Comparison of ENCODE assay signal across 21 cellular contexts in the genomic region with DNA sequence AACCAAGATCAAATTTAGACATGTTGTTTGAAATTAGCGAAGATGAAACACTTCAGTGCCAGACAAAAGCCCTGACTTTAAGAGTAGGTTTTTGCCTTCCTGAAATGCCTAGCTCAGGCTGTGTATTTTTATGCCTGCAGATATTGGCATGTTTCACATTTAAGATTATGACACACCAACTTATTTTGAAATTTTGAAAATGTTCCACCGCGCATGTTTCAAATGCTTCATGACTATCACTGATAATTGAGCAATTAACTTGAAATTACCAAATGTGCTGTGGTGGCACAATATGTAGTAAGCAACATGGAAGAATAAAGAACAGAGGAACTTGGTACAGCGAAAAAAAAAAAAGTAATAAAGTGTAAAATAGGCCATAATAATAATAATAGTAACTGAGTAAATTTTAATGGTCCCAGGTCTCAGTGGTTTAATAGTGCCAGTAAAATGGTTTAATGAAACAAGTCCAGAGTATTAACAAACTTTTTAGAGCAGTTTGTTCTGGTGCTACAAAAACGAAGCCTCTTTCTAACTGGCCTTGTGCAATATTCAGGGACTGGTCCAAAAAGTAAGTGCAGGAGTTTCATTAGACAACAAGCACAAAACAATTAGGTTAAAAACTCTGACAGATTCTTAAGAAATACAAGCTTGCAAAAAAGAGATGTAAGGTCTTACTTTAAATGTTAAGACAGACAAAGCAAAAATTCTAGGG.
"Had no signal": no experiment of that assay in that cellular context is flagged by ENCODE, and none has a peak within 500 bp of the region (broad histone marks: within the 10 kb centered on the region; RNA-seq: fewer than 3 reads in every experiment).

No MANE protein-coding gene starts in this region.

- H3K4me1 Mint-ChIP-seq: activated B cell treated with CpG ODN at 0.5 μM for 24 hours; activated naive CD8-positive, alpha-beta T cell treated with anti-CD3 and anti-CD28 coated beads, Interleukin-2, amount 10 ng/mL, durations not matched to agents 7 days and 5 days; activated T-helper 17 cell treated with anti-CD3 and anti-CD28 coated beads, Interleukin-2, amount 50 U/mL, for 72 hours; central memory CD8-positive, alpha-beta T cell; nephron progenitor cell; stimulated activated naive CD8-positive, alpha-beta T cell treated with anti-CD3 and anti-CD28 coated beads, Interleukin-15, amount 100 ng/mL, for 72 hours had no signal

- H3K9me3 ChIP-seq: testis had no signal

- H3K9me3 Mint-ChIP-seq: activated B cell treated with CpG ODN at 0.5 μM for 24 hours; activated CD4-positive, alpha-beta memory T cell treated with anti-CD3 and anti-CD28 coated beads for 36 hours had no signal

- H3K27ac Mint-ChIP-seq: activated B cell treated with CpG ODN at 0.5 μM for 24 hours; activated CD4-positive, alpha-beta memory T cell treated with anti-CD3 and anti-CD28 coated beads for 36 hours; activated naive CD8-positive, alpha-beta T cell treated with anti-CD3 and anti-CD28 coated beads, Interleukin-2, amount 10 ng/mL, durations not matched to agents 7 days and 5 days; activated T-helper 17 cell treated with anti-CD3 and anti-CD28 coated beads, Interleukin-2, amount 50 U/mL, for 72 hours; nephron progenitor cell; stimulated activated naive CD8-positive, alpha-beta T cell treated with anti-CD3 and anti-CD28 coated beads, Interleukin-15, amount 100 ng/mL, for 72 hours had no signal

- H3K4me3 Mint-ChIP-seq: activated B cell treated with CpG ODN at 0.5 μM for 24 hours; activated CD4-positive, alpha-beta memory T cell treated with anti-CD3 and anti-CD28 coated beads for 36 hours; activated naive CD8-positive, alpha-beta T cell treated with anti-CD3 and anti-CD28 coated beads, Interleukin-2, amount 10 ng/mL, durations not matched to agents 7 days and 5 days; activated T-helper 17 cell treated with anti-CD3 and anti-CD28 coated beads, Interleukin-2, amount 50 U/mL, for 72 hours; central memory CD8-positive, alpha-beta T cell; nephron progenitor cell; stimulated activated naive CD8-positive, alpha-beta T cell treated with anti-CD3 and anti-CD28 coated beads, Interleukin-15, amount 100 ng/mL, for 72 hours had no signal

- H3K4me3 ChIP-seq: coronary artery, testis had no signal

- H3K36me3 ChIP-seq: brain microvascular endothelial cell had no signal

- H3K27ac ChIP-seq: brain microvascular endothelial cell, coronary artery, testis had no signal

- H3K4me1 ChIP-seq: testis had no signal

- ATAC-seq: activated T-helper 17 cell treated with anti-CD3 and anti-CD28 coated beads, Interleukin-2, amount 50 U/mL, for 72 hours; esophagus mucosa; left colon; stimulated activated naive CD8-positive, alpha-beta T cell treated with anti-CD3 and anti-CD28 coated beads, Interleukin-15, amount 100 ng/mL, for 72 hours had no signal

- DNase-seq: activated B cell treated with CpG ODN at 0.5 μM for 24 hours; activated CD4-positive, alpha-beta memory T cell treated with anti-CD3 and anti-CD28 coated beads for 36 hours; activated CD4-positive, alpha-beta T cell treated with anti-CD3 and anti-CD28 coated beads for 4 hours; activated naive CD4-positive, alpha-beta T cell; activated naive CD8-positive, alpha-beta T cell treated with anti-CD3 and anti-CD28 coated beads, Interleukin-2, amount 10 ng/mL, durations not matched to agents 7 days and 5 days; activated T-cell treated with anti-CD3 and anti-CD28 coated beads, Interleukin-2, amount 50 U/mL, for 1 hour; aorta; brain microvascular endothelial cell; left colon; nephron progenitor cell; occipital lobe; small intestine; stimulated activated CD4-positive, alpha-beta T cell treated with anti-CD3 and anti-CD28 coated beads, Interleukin-4, amount 100 ng/mL, for 1 hour; stimulated activated naive CD8-positive, alpha-beta T cell treated with anti-CD3 and anti-CD28 coated beads, Interleukin-15, amount 100 ng/mL, for 72 hours; T-helper 1 cell; T-helper 9 cell; testis had no signal

- H3K27me3 Mint-ChIP-seq: activated B cell treated with CpG ODN at 0.5 μM for 24 hours; activated CD4-positive, alpha-beta memory T cell treated with anti-CD3 and anti-CD28 coated beads for 36 hours; activated naive CD8-positive, alpha-beta T cell treated with anti-CD3 and anti-CD28 coated beads, Interleukin-2, amount 10 ng/mL, durations not matched to agents 7 days and 5 days; activated T-helper 17 cell treated with anti-CD3 and anti-CD28 coated beads, Interleukin-2, amount 50 U/mL, for 72 hours; central memory CD8-positive, alpha-beta T cell; stimulated activated naive CD8-positive, alpha-beta T cell treated with anti-CD3 and anti-CD28 coated beads, Interleukin-15, amount 100 ng/mL, for 72 hours had no signal

- H3K27me3 ChIP-seq: brain microvascular endothelial cell, testis had no signal

- H3K36me3 Mint-ChIP-seq: activated CD4-positive, alpha-beta memory T cell treated with anti-CD3 and anti-CD28 coated beads for 36 hours; activated naive CD8-positive, alpha-beta T cell treated with anti-CD3 and anti-CD28 coated beads, Interleukin-2, amount 10 ng/mL, durations not matched to agents 7 days and 5 days had no signal
